ENCODE assay signal across 2 cellular contexts in the genomic region with DNA sequence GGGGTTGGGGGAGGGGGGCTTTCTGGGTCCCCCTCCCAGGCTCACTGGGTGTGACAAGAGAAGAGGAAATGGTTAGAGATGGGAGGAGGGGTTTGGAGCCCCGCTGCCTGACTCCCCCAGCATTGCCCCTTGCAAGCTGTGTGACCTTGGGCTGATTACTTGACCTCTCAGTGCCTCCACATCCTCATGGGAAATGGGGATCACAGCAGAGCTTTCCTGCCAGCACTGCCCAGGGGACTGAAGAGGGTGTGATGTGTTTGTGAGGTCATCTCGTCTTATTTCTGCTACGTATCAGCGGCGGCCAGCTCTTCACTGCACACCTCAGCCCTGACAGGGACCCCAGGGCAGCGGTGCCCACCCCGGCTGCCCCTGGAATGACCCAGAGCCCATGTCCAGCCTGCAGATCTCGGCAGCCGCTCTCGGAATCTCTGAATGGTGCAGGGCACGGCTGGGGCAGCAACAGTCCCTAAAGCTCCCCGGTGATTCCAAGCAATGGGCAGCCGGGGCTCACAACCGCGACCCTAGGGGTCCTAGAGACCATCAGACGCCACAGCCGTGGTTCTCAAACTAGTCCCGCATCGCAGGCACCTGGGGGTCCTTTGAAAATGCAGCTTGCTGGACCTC.
TF ChIP-seq lines count a peak whose summit lies in the region.

No MANE protein-coding gene starts in this region.

TF ChIP-seq in A549, 52 proteins besides CTCF, POLR2A, EP300 and RAD21:
- peak; percentile 21 for TF ChIP-seq ZFP36 (IDR thresholded peaks at IDR 0.05; ENCODE audit: borderline replicate concordance, partially characterized antibody)
- TF ChIP-seq SMC3 (IDR thresholded peaks at IDR 0.05) = no peak
- TF ChIP-seq TFCP2L1 (CRISPR knock-in tag; IDR thresholded peaks at IDR 0.05) = no peak
- no peak for TF ChIP-seq ZSCAN20 (CRISPR knock-in tag; IDR thresholded peaks at IDR 0.05)
- TF ChIP-seq HES2 (IDR thresholded peaks at IDR 0.05) = no peak
- TF ChIP-seq KDM1A (IDR thresholded peaks at IDR 0.05; ENCODE audit: low read depth) = no peak
- TF ChIP-seq HOXB5 (CRISPR knock-in tag; IDR thresholded peaks at IDR 0.05) = no peak

TF ChIP-seq in neural cell, 6 proteins besides CTCF, POLR2A, EP300 and RAD21:
- TF ChIP-seq SMC3 (conservative IDR thresholded peaks at IDR 0.05; ENCODE audit: poor library complexity) = no peak
- TF ChIP-seq, protein P1, sequence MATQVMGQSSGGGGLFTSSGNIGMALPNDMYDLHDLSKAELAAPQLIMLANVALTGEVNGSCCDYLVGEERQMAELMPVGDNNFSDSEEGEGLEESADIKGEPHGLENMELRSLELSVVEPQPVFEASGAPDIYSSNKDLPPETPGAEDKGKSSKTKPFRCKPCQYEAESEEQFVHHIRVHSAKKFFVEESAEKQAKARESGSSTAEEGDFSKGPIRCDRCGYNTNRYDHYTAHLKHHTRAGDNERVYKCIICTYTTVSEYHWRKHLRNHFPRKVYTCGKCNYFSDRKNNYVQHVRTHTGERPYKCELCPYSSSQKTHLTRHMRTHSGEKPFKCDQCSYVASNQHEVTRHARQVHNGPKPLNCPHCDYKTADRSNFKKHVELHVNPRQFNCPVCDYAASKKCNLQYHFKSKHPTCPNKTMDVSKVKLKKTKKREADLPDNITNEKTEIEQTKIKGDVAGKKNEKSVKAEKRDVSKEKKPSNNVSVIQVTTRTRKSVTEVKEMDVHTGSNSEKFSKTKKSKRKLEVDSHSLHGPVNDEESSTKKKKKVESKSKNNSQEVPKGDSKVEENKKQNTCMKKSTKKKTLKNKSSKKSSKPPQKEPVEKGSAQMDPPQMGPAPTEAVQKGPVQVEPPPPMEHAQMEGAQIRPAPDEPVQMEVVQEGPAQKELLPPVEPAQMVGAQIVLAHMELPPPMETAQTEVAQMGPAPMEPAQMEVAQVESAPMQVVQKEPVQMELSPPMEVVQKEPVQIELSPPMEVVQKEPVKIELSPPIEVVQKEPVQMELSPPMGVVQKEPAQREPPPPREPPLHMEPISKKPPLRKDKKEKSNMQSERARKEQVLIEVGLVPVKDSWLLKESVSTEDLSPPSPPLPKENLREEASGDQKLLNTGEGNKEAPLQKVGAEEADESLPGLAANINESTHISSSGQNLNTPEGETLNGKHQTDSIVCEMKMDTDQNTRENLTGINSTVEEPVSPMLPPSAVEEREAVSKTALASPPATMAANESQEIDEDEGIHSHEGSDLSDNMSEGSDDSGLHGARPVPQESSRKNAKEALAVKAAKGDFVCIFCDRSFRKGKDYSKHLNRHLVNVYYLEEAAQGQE (IDR thresholded peaks at IDR 0.05; ENCODE audit: borderline replicate concordance) = no peak
- no peak for TF ChIP-seq TAF1 (IDR thresholded peaks at IDR 0.05; ENCODE audit: low read depth)
- TF ChIP-seq MXI1 (conservative IDR thresholded peaks at IDR 0.05; ENCODE audit: poor library complexity, severe bottlenecking) = no peak
- TF ChIP-seq POLR2AphosphoS5 (IDR thresholded peaks at IDR 0.05) = no peak
- TF ChIP-seq EZH2 (IDR thresholded peaks at IDR 0.05; ENCODE audit: borderline replicate concordance, insufficient read depth, low read length, poor library complexity, severe bottlenecking) = no peak
